ENCODE assay signal across 8 cellular contexts in the genomic region with DNA sequence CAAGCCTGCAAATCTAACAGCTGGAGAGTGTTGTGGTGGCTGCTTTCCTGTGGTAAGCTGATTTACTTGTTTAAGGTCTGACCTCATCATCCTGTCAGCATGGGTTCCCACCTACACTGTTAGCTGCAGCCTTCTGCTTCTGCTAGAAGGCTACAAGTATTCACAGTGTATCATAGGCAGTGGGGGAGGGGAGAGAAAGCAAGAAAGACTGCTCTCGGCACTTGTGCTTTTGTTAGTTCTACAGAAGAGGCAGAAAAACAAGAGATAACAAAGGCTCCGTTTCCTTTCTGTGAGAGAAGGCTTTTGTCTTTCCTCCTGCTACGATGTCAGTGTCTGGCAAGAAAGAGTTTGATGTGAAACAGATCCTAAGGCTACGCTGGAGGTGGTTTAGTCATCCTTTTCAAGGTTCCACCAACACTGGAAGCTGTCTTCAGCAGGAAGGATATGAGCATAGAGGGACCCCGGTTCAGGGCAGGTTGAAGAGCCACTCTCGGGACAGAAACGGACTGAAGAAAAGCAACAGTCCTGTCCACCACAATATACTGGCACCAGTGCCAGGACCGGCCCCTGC. TPM values are rescaled to one million over a fixed set of nuclear protein-coding genes. Genes with fewer than 3 reads are reported as not detected.
A peak's percentile ranks its signal among the peaks of the same experiment; 100 is the strongest.
DNase-seq lines count a peak whose midpoint lies in the region; ATAC-seq lines count a peak whose summit lies in the region.

A gene with protein sequence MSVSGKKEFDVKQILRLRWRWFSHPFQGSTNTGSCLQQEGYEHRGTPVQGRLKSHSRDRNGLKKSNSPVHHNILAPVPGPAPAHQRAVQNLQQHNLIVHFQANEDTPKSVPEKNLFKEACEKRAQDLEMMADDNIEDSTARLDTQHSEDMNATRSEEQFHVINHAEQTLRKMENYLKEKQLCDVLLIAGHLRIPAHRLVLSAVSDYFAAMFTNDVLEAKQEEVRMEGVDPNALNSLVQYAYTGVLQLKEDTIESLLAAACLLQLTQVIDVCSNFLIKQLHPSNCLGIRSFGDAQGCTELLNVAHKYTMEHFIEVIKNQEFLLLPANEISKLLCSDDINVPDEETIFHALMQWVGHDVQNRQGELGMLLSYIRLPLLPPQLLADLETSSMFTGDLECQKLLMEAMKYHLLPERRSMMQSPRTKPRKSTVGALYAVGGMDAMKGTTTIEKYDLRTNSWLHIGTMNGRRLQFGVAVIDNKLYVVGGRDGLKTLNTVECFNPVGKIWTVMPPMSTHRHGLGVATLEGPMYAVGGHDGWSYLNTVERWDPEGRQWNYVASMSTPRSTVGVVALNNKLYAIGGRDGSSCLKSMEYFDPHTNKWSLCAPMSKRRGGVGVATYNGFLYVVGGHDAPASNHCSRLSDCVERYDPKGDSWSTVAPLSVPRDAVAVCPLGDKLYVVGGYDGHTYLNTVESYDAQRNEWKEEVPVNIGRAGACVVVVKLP (plus strand): TSS at position 232 of the 571 bp plus-strand sequence. CDS start 92 bp downstream, at position 324.

- peak within 1 kb of the TSS; percentile 63 for H3K27ac ChIP-seq in cingulate gyrus (ENCODE audit: low read depth, low read length)

- peak; percentile 71 for DNase-seq in A172 (ENCODE audit: low spot score)
- DNase-seq in NCI-H146 (lab: John Stamatoyannopoulos, UW), result peak; percentile 32
- peak; percentile 55 for DNase-seq in mesenteric fat pad (ENCODE audit: low spot score)
- DNase-seq in GM19240 (ENCODE audit: insufficient read length, low spot score), result no peak

- ATAC-seq in GM19351 (IDR thresholded peaks at IDR 0.05; ENCODE audit: unreplicated experiment) (no peak), esophagus mucosa (no peak), GM21423 (IDR thresholded peaks at IDR 0.05; ENCODE audit: unreplicated experiment) (no peak)

RNA-seq across cellular contexts. Expression of the gene that starts here (rescaled TPM):
- total RNA-seq in A172 (2014; rRNA removed; shearing (Covaris generic)), result 1.8 and 3.3 TPM in 2 replicates
- total RNA-seq in mesenteric fat pad, result 0.48 TPM
- total RNA-seq in esophagus mucosa, result 0.08 TPM

Comparison
In these comparisons a context has a peak if more than half of its experiments do, and no peak if none do; other contexts are left out.
1. Peak in DNase-seq in mesenteric fat pad; RNA of the gene not detected or under 1 TPM.